ENCODE assay signal across 21 cellular contexts in the genomic region with DNA sequence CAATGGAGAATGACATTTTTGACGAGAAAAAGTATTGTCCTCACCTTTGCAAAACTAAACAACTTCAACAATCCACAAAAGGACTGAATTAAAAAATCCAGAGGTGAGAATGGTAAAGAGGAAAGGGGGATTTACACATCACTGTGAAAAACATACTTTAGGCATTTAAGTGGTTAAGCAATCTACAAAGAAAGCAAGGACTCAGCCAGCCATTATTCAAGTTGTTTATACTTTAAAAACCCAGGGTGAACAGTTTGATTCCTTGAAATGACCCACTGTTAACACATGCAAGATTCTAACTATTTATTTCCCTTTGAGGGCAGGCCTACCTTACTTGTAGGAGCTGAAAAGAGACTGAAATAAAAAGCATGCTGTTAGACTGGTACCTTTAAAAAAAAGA. TPM values are rescaled to one million over a fixed set of nuclear protein-coding genes. Genes with fewer than 3 reads are reported as not detected.
DNase-seq lines count a peak whose midpoint lies in the region; ATAC-seq and TF ChIP-seq lines count a peak whose summit lies in the region.
"Had no signal": no experiment of that assay in that cellular context is flagged by ENCODE, and none has a peak within 500 bp of the region (broad histone marks: within the 10 kb centered on the region; RNA-seq: fewer than 3 reads in every experiment).

No MANE protein-coding gene starts in this region.

- intact Hi-C loops in dorsolateral prefrontal cortex (cut with DNase I) = no loop called here

- no peak for TF ChIP-seq CTCF in dorsolateral prefrontal cortex (IDR thresholded peaks at IDR 0.05 in 54 of 56, conservative IDR thresholded peaks at IDR 0.05 in 2 of 56; ENCODE audit: low read depth in 1 of 56, partially characterized antibody in 56 of 56)

- no peak for ATAC-seq in activated T-cell treated with anti-CD3 and anti-CD28 coated beads, Interleukin-2, amount 50 U/mL, for 72 hours (replicated peaks in 1 of 2)
- ATAC-seq in GM19324 (IDR thresholded peaks at IDR 0.05; ENCODE audit: low FRiP score, unreplicated experiment) = no peak
- no peak for ATAC-seq in GM21528 (IDR thresholded peaks at IDR 0.05; ENCODE audit: low FRiP score, unreplicated experiment)

- H3K36me3 Mint-ChIP-seq in activated T-cell treated with anti-CD3 and anti-CD28 coated beads, Interleukin-2, amount 50 U/mL, for 72 hours (ENCODE audit: insufficient read depth in 2 of 2) = peaks cover 10 to 42% of the 10 kb centered on the region in 2 donors

- DNase-seq in activated T-cell treated with anti-CD3 and anti-CD28 coated beads, Interleukin-2, amount 50 U/mL, for 72 hours = no peak
- DNase-seq in activated T-cell treated with anti-CD3 and anti-CD28 coated beads for 4 hours (no peak), dorsolateral prefrontal cortex (no peak), iris pigment epithelial cell (ENCODE audit: low read depth) (peak; percentile 72), OCI-M1 (lab: John Stamatoyannopoulos, UW) (no peak), foreskin melanocyte (no peak)
- DNase-seq: CD4-positive, alpha-beta memory T cell; DMS153; GDM1; KBM-7; NCI-H1105 treated with DMSO at 0.1 percent for 48 hours; NCI-H1694 treated with DMSO at 0.1 percent for 48 hours; NCI-H2107; NCI-H2227 treated with DMSO at 0.1 percent for 48 hours; NCI-H524 treated with DMSO at 0.1 percent for 48 hours; PC-9; SIG-M5 had no signal

- peak overlapping the region in 50 of 59 donors; percentile 4 to 82 (median 54) for H3K27ac ChIP-seq in dorsolateral prefrontal cortex
- H3K27ac ChIP-seq: 22Rv1, PC-9, RWPE1 had no signal

- H3K9me3 Mint-ChIP-seq in activated T-cell treated with anti-CD3 and anti-CD28 coated beads, Interleukin-2, amount 50 U/mL, for 72 hours = no peaks in the 10 kb centered on the region
- H3K9me3 Mint-ChIP-seq: CD4-positive, alpha-beta memory T cell had no signal

- H3K27ac Mint-ChIP-seq in activated T-cell treated with anti-CD3 and anti-CD28 coated beads, Interleukin-2, amount 50 U/mL, for 72 hours = peak overlapping the region; percentile 24

- no peaks in the 10 kb centered on the region for H3K27me3 ChIP-seq in dorsolateral prefrontal cortex

- H3K4me3 ChIP-seq in dorsolateral prefrontal cortex = no peak overlapping the region
- H3K4me3 ChIP-seq: PC-9 had no signal

- H3K27me3 Mint-ChIP-seq in activated T-cell treated with anti-CD3 and anti-CD28 coated beads, Interleukin-2, amount 50 U/mL, for 72 hours (ENCODE audit: low read depth) = no peaks in the 10 kb centered on the region
- H3K27me3 Mint-ChIP-seq: CD4-positive, alpha-beta memory T cell had no signal

- H3K4me1 Mint-ChIP-seq in activated T-cell treated with anti-CD3 and anti-CD28 coated beads, Interleukin-2, amount 50 U/mL, for 72 hours (ENCODE audit: low read depth) = no peaks in the 10 kb centered on the region

- H3K4me3 Mint-ChIP-seq in activated T-cell treated with anti-CD3 and anti-CD28 coated beads, Interleukin-2, amount 50 U/mL, for 72 hours = no peak overlapping the region
- H3K4me3 Mint-ChIP-seq: CD4-positive, alpha-beta memory T cell had no signal

RNA-seq across cellular contexts. Expression of a gene that starts 29.3 kb away (rescaled TPM):
- total RNA-seq in activated T-cell treated with anti-CD3 and anti-CD28 coated beads, Interleukin-2, amount 50 U/mL, for 72 hours = 10 to 100 TPM; 39.6 to 49.9 TPM
- total RNA-seq in dorsolateral prefrontal cortex = 10 to 100 TPM; 16.3 to 37.4 (median 25.7) TPM

RNA-seq across cellular contexts. Expression of a gene that starts 42.6 kb away (rescaled TPM):
- total RNA-seq in activated T-cell treated with anti-CD3 and anti-CD28 coated beads, Interleukin-2, amount 50 U/mL, for 72 hours = 10 to 100 TPM; 21.7 to 24.1 TPM
- total RNA-seq in dorsolateral prefrontal cortex = 10 to 100 TPM; 41.6 to 97.5 (median 70.2) TPM
